8 cellular contexts compared by ENCODE assay signal in the genomic region with DNA sequence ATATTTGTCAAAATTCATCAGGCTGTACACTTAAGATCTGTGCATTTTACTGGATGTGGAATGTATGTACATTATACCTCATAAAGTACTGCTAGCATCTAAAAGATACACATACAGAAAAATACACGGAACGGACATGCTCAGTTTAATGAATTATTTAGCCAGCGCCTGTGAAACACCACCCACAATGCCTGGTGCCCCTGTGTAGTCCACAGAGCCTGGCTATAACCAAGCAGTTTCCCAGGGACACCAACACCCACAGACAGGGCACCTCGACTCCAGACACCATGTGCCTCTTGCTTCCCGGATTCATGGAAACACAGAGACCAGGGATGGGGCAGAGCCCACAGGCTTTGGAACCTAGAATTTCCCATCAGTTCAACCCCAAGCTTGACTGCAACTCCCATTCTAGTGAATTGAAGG. TPM values are rescaled to one million over a fixed set of nuclear protein-coding genes. Genes with fewer than 3 reads are reported as not detected.
DNase-seq lines count a peak whose midpoint lies in the region; ATAC-seq and TF ChIP-seq lines count a peak whose summit lies in the region.

No MANE protein-coding gene starts in this region.

- no peaks in the 10 kb centered on the region for H3K36me3 ChIP-seq in CD4-positive, CD25-positive, alpha-beta regulatory T cell (ENCODE audit: control insufficient read depth, insufficient read depth, low read length)
- H3K36me3 ChIP-seq in muscle layer of colon (ENCODE audit: insufficient read depth, low read length): no peaks in the 10 kb centered on the region

- H3K36me3 Mint-ChIP-seq in CD4-positive, CD25-positive, alpha-beta regulatory T cell: peaks cover 5% of the 10 kb centered on the region
- H3K36me3 Mint-ChIP-seq in activated T-helper 17 cell treated with anti-CD3 and anti-CD28 coated beads, Interleukin-2, amount 50 U/mL, for 72 hours (ENCODE audit: low read depth): no peaks in the 10 kb centered on the region

- H3K27me3 Mint-ChIP-seq in CD4-positive, CD25-positive, alpha-beta regulatory T cell: peaks cover 5% of the 10 kb centered on the region
- H3K27me3 Mint-ChIP-seq in activated T-helper 17 cell treated with anti-CD3 and anti-CD28 coated beads, Interleukin-2, amount 50 U/mL, for 72 hours: no peaks in the 10 kb centered on the region

- no peak for DNase-seq in CD4-positive, CD25-positive, alpha-beta regulatory T cell
- DNase-seq in HEK293T (ENCODE audit: extremely low spot score): peak; percentile 5
- DNase-seq in NCI-H1930 (lab: John Stamatoyannopoulos, UW): no peak
- DNase-seq in HK-2 (ENCODE audit: unreplicated experiment): no peak
- no peak for DNase-seq in NCI-H2227 treated with DMSO at 0.1 percent for 48 hours (lab: John Stamatoyannopoulos, UW)
- DNase-seq in Ammon's horn (ENCODE audit: low spot score): no peak

- CTCF ChIA-PET in HEK293T (lab: Yijun Ruan, JAX): no interaction called here

- H3K27ac ChIP-seq in CD4-positive, CD25-positive, alpha-beta regulatory T cell (ENCODE audit: insufficient read depth, low read length, poor library complexity, severe bottlenecking): no peak overlapping the region
- H3K27ac ChIP-seq in muscle layer of colon (ENCODE audit: low read depth, low read length): peak overlapping the region; percentile 57

- peak in 1 of 2 donors; percentile 19 for ATAC-seq in CD4-positive, CD25-positive, alpha-beta regulatory T cell (ENCODE audit: low read depth in 2 of 2)
- peak; percentile 31 for ATAC-seq in activated T-helper 17 cell treated with anti-CD3 and anti-CD28 coated beads, Interleukin-2, amount 50 U/mL, for 72 hours (replicated peaks)

- POLR2A ChIA-PET in HEK293T (lab: Yijun Ruan, JAX): interaction anchor here (1.5 kb wide), 1 partner anchor 13 kb away, joined by 5 read pairs; no protein-coding TSS in a partner anchor

- no peak overlapping the region for H3K4me3 ChIP-seq in CD4-positive, CD25-positive, alpha-beta regulatory T cell (ENCODE audit: low read depth, low read length)
- H3K4me3 ChIP-seq in muscle layer of colon (ENCODE audit: low read depth in 1 of 2, low read length in 2 of 2): peak overlapping the region in 1 of 2 donors; percentile 24

- peaks cover 0 to 1% (median 0%) of the 10 kb centered on the region in 7 donors for H3K9me3 Mint-ChIP-seq in CD4-positive, CD25-positive, alpha-beta regulatory T cell
- no peaks in the 10 kb centered on the region for H3K9me3 Mint-ChIP-seq in activated T-helper 17 cell treated with anti-CD3 and anti-CD28 coated beads, Interleukin-2, amount 50 U/mL, for 72 hours

- peak overlapping the region; percentile 52 to 99 (median 93) for H3K27ac Mint-ChIP-seq in CD4-positive, CD25-positive, alpha-beta regulatory T cell
- H3K27ac Mint-ChIP-seq in activated T-helper 17 cell treated with anti-CD3 and anti-CD28 coated beads, Interleukin-2, amount 50 U/mL, for 72 hours: peak overlapping the region; percentile 87

- no peaks in the 10 kb centered on the region for H3K9me3 ChIP-seq in CD4-positive, CD25-positive, alpha-beta regulatory T cell (ENCODE audit: control insufficient read depth in 2 of 2, low read length in 2 of 2)
- H3K9me3 ChIP-seq in muscle layer of colon (ENCODE audit: low read length): no peaks in the 10 kb centered on the region

- H3K4me3 Mint-ChIP-seq in CD4-positive, CD25-positive, alpha-beta regulatory T cell: peak overlapping the region in 3 of 4 donors; percentile 44 to 63 (median 54)
- H3K4me3 Mint-ChIP-seq in activated T-helper 17 cell treated with anti-CD3 and anti-CD28 coated beads, Interleukin-2, amount 50 U/mL, for 72 hours: peak overlapping the region; percentile 73

- peaks cover 32% of the 10 kb centered on the region for H3K4me1 ChIP-seq in CD4-positive, CD25-positive, alpha-beta regulatory T cell (ENCODE audit: control insufficient read depth, insufficient read depth, low read length, poor library complexity, severe bottlenecking)
- peaks cover 49% of the 10 kb centered on the region for H3K4me1 ChIP-seq in muscle layer of colon (ENCODE audit: insufficient read depth, low read length)

- H3K9ac ChIP-seq in muscle layer of colon (ENCODE audit: low read length): peak overlapping the region; percentile 12

- peaks cover 6 to 71% (median 38%) of the 10 kb centered on the region in 4 donors for H3K4me1 Mint-ChIP-seq in CD4-positive, CD25-positive, alpha-beta regulatory T cell
- H3K4me1 Mint-ChIP-seq in activated T-helper 17 cell treated with anti-CD3 and anti-CD28 coated beads, Interleukin-2, amount 50 U/mL, for 72 hours: peaks cover 34% of the 10 kb centered on the region

- no peaks in the 10 kb centered on the region for H3K27me3 ChIP-seq in CD4-positive, CD25-positive, alpha-beta regulatory T cell (ENCODE audit: control insufficient read depth, insufficient read depth, low read length)
- no peaks in the 10 kb centered on the region for H3K27me3 ChIP-seq in muscle layer of colon (ENCODE audit: control insufficient read depth in 1 of 2, insufficient read depth in 2 of 2, low read length in 2 of 2)

TF ChIP-seq in HEK293T, 16 proteins besides CTCF, POLR2A, EP300 and RAD21:
- TF ChIP-seq SUZ12 (IDR thresholded peaks at IDR 0.05): no peak
- TF ChIP-seq LEF1 (IDR thresholded peaks at IDR 0.05; ENCODE audit: borderline replicate concordance): no peak
- no peak for TF ChIP-seq ARNT (IDR thresholded peaks at IDR 0.05)
- TF ChIP-seq ZNF384 (IDR thresholded peaks at IDR 0.05): no peak
- no peak for TF ChIP-seq L3MBTL2 (conservative IDR thresholded peaks at IDR 0.05)
- no peak for TF ChIP-seq NFRKB (IDR thresholded peaks at IDR 0.05)
- TF ChIP-seq FOXK2 (IDR thresholded peaks at IDR 0.05): no peak
- no peak for TF ChIP-seq HDGF (IDR thresholded peaks at IDR 0.05; ENCODE audit: borderline replicate concordance)
- no peak for TF ChIP-seq SP1 (IDR thresholded peaks at IDR 0.05)
- TF ChIP-seq, protein P1, sequence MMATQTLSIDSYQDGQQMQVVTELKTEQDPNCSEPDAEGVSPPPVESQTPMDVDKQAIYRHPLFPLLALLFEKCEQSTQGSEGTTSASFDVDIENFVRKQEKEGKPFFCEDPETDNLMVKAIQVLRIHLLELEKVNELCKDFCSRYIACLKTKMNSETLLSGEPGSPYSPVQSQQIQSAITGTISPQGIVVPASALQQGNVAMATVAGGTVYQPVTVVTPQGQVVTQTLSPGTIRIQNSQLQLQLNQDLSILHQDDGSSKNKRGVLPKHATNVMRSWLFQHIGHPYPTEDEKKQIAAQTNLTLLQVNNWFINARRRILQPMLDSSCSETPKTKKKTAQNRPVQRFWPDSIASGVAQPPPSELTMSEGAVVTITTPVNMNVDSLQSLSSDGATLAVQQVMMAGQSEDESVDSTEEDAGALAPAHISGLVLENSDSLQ (IDR thresholded peaks at IDR 0.05): no peak
- TF ChIP-seq CTBP1 (IDR thresholded peaks at IDR 0.05; ENCODE audit: borderline replicate concordance): no peak
- TF ChIP-seq FOXA1 (IDR thresholded peaks at IDR 0.05): no peak
- no peak for TF ChIP-seq ELF4 (IDR thresholded peaks at IDR 0.05)
- TF ChIP-seq BHLHE40 (IDR thresholded peaks at IDR 0.05; ENCODE audit: borderline replicate concordance): no peak
- TF ChIP-seq TARDBP (IDR thresholded peaks at IDR 0.05): no peak
- TF ChIP-seq FOXM1 (IDR thresholded peaks at IDR 0.05; ENCODE audit: borderline replicate concordance): no peak

RNA-seq across cellular contexts. Expression of a gene that starts 17.4 kb away (rescaled TPM):
- 0.57 TPM for total RNA-seq in CD4-positive, CD25-positive, alpha-beta regulatory T cell
- not detected for polyA plus RNA-seq in CD4-positive, CD25-positive, alpha-beta regulatory T cell
- total RNA-seq in activated T-helper 17 cell treated with anti-CD3 and anti-CD28 coated beads, Interleukin-2, amount 50 U/mL, for 72 hours: 1 to 10 TPM; 1.8 to 1.9 TPM

RNA-seq across cellular contexts. Expression of a gene that starts 30.7 kb away (rescaled TPM):
- total RNA-seq in CD4-positive, CD25-positive, alpha-beta regulatory T cell: 55.0 TPM
- polyA plus RNA-seq in CD4-positive, CD25-positive, alpha-beta regulatory T cell: 100 to 1,000 TPM in 2 of 4 donors, 10 to 100 TPM in 2; 27.5 to 157 (median 106) TPM
- 100 to 1,000 TPM in 1 of 2 donors, 10 to 100 TPM in 1; 39.9 to 101 TPM for total RNA-seq in activated T-helper 17 cell treated with anti-CD3 and anti-CD28 coated beads, Interleukin-2, amount 50 U/mL, for 72 hours

RNA-seq across cellular contexts. Expression of a gene that starts 57.0 kb away (rescaled TPM):
- total RNA-seq in CD4-positive, CD25-positive, alpha-beta regulatory T cell: not detected
- not detected for polyA plus RNA-seq in CD4-positive, CD25-positive, alpha-beta regulatory T cell
- not detected for total RNA-seq in activated T-helper 17 cell treated with anti-CD3 and anti-CD28 coated beads, Interleukin-2, amount 50 U/mL, for 72 hours
